ENCODE assay signal across 9 cellular contexts in genomic region chr7:34430456-34430855, GRCh38.
A peak's percentile ranks its signal among the peaks of the same experiment; 100 is the strongest.
DNase-seq lines count a peak whose midpoint lies in the region; ATAC-seq and TF ChIP-seq lines count a peak whose summit lies in the region.
"Had no signal": no experiment of that assay in that cellular context is flagged by ENCODE, and none has a peak within 500 bp of the region (broad histone marks: within the 10 kb centered on the region; RNA-seq: fewer than 3 reads in every experiment).

No MANE protein-coding gene starts in this region.

- POLR2A ChIA-PET in RWPE1 (lab: Yijun Ruan, JAX; ENCODE audit: low non-redundant PET), result no interaction called here

- intact Hi-C loops in left ventricle myocardium superior (cut with micrococcal nuclease), result no loop called here

- peak; percentile 41 for TF ChIP-seq CTCF in AG09319 (IDR thresholded peaks at IDR 0.05; ENCODE audit: low read depth, low read length)
- TF ChIP-seq CTCF in GM13977 (IDR thresholded peaks at IDR 0.05; ENCODE audit: extremely low read depth, insufficient read depth, missing control alignments), result peak; percentile 44
- peak; percentile 41 for TF ChIP-seq CTCF in RWPE1 (conservative IDR thresholded peaks at IDR 0.05; ENCODE audit: low read depth)

- DNase-seq in AG09319 (ENCODE audit: extremely low read depth, low read depth) (peak; percentile 8), GM13977 (ENCODE audit: low spot score) (peak; percentile 16), RWPE1 (ENCODE audit: low spot score) (peak; percentile 54), left ventricle myocardium superior (no peak), SKM-1 (lab: John Stamatoyannopoulos, UW; ENCODE audit: unreplicated experiment) (no peak), T-helper 1 cell (no peak), medulla oblongata (ENCODE audit: extremely low spot score) (no peak)
- no peak for DNase-seq in effector CD8-positive, alpha-beta T cell (lab: John Stamatoyannopoulos, UW)

- no peak overlapping the region for H3K27ac ChIP-seq in RWPE1
- H3K27ac ChIP-seq: SJSA1 had no signal

- ATAC-seq in left ventricle myocardium superior, result peak; percentile 27

- in situ Hi-C loops in GM13977 (cut with MboI; ENCODE audit: low pct_unique_long_range_greater_than_20kb, low sequenced_read_pairs, unreplicated experiment), result no loop called here

- CTCF ChIA-PET in RWPE1 (lab: Yijun Ruan, JAX), result interaction anchor here (0.7 kb wide), 1 partner anchor 312 kb away, joined by 3 read pairs; no protein-coding TSS in a partner anchor

Comparison
In these comparisons a context has a peak if more than half of its experiments do, and no peak if none do; other contexts are left out.
1. DNase-seq: peak in AG09319 (single experiment), GM13977 (single experiment) and RWPE1 (single experiment); none in left ventricle myocardium superior (single experiment), effector CD8-positive, alpha-beta T cell (single experiment), SKM-1 (single experiment), T-helper 1 cell (0 of 5) and medulla oblongata (single experiment).
2. Peak in every context shown above with its lines, with median percentiles within 50 percentile points of each other: CTCF ChIP-seq.